ENCODE assay signal across 8 cellular contexts in the genomic region with DNA sequence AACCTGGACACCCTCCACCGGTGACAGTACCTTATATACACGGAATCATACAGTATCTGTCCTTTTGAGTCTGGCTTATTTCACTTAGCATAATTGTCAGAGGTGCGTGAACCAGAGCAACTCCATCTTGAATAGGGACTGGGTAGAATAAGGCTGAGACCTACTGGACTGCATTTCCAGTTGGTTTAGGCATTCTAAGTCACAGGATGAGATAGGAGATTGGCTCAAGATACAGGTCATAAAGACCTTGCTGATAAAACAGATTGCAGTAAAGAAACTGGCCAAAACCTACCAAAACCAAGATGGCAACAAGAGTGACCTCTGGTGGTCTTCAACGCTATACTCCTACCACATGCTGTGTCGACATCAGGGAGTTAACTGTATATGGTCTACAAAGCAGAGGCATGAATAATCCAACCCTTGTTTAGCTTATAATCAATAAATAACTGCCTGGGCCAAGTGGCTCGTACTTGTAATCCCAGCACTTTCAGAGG. TPM values are rescaled to one million over a fixed set of nuclear protein-coding genes. Genes with fewer than 3 reads are reported as not detected.
DNase-seq lines count a peak whose midpoint lies in the region; ATAC-seq and TF ChIP-seq lines count a peak whose summit lies in the region.

No MANE protein-coding gene starts in this region.

- ATAC-seq in GM21381 (IDR thresholded peaks at IDR 0.05; ENCODE audit: unreplicated experiment) (no peak), HG02763 (IDR thresholded peaks at IDR 0.05; ENCODE audit: unreplicated experiment) (no peak)

- peak overlapping the region; percentile 93 for H3K27ac ChIP-seq in C4-2B

- in situ Hi-C loops in HAP-1 (cut with MboI; ENCODE audit: low sequenced_read_pairs) = loop anchor here (5.0 kb wide), 1 partner anchor 35 kb away; a partner anchor contains a TSS

- TF ChIP-seq CTCF in C4-2B (conservative IDR thresholded peaks at IDR 0.05) = no peak

- no peaks in the 10 kb centered on the region for H3K27me3 ChIP-seq in HAP-1 (ENCODE audit: low read depth)

- H3K9me3 ChIP-seq in HAP-1 = no peaks in the 10 kb centered on the region

- 0 out of 2 replicates have a peak, but pooled peaks cover 7% of the 10 kb centered on the region for H3K4me1 ChIP-seq in HAP-1

- no peak overlapping the region for H3K4me3 ChIP-seq in HAP-1

- peak; percentile 45 to 56 for DNase-seq in HAP-1 (ENCODE audit: low spot score in 2 of 2)
- DNase-seq in SK-N-DZ (ENCODE audit: low spot score) = peak; percentile 81
- peak; percentile 74 for DNase-seq in fibroblast of peridontal ligament (ENCODE audit: extremely low read depth)
- DNase-seq in NCI-H2107 treated with DMSO at 0.1 percent for 48 hours (lab: John Stamatoyannopoulos, UW; ENCODE audit: unreplicated experiment) = no peak
- DNase-seq in islet precursor cell = no peak

- peaks cover 27% of the 10 kb centered on the region for H3K36me3 ChIP-seq in HAP-1 (replicated peaks)

RNA-seq across cellular contexts. Expression of a gene that starts 1.4 kb away (rescaled TPM):
- polyA plus RNA-seq in SK-N-DZ (2014; cell fraction: cytosol; rRNA removed) = 505 and 561 TPM in 2 replicates
- 622 and 644 TPM in 2 replicates for polyA plus RNA-seq in SK-N-DZ (2014; cell fraction: nucleus; rRNA removed)

RNA-seq across cellular contexts. Expression of a gene that starts 6.1 kb away (rescaled TPM):
- not detected in 2 replicates for polyA plus RNA-seq in SK-N-DZ (2014; cell fraction: cytosol; rRNA removed)
- not detected in 2 replicates for polyA plus RNA-seq in SK-N-DZ (2014; cell fraction: nucleus; rRNA removed)

RNA-seq across cellular contexts. Expression of a gene that starts 13.4 kb away (rescaled TPM):
- polyA plus RNA-seq in SK-N-DZ (2014; cell fraction: cytosol; rRNA removed) = 74.4 and 75.3 TPM in 2 replicates
- polyA plus RNA-seq in SK-N-DZ (2014; cell fraction: nucleus; rRNA removed) = 180 and 205 TPM in 2 replicates

RNA-seq across cellular contexts. Expression of a gene that starts 30.0 kb away (rescaled TPM):
- polyA plus RNA-seq in SK-N-DZ (2014; cell fraction: cytosol; rRNA removed) = 14.5 and 24.3 TPM in 2 replicates
- polyA plus RNA-seq in SK-N-DZ (2014; cell fraction: nucleus; rRNA removed) = 80.0 and 137 TPM in 2 replicates

RNA-seq across cellular contexts. Expression of a gene that starts 34.0 kb away (rescaled TPM):
- polyA plus RNA-seq in SK-N-DZ (2014; cell fraction: cytosol; rRNA removed) = 33.7 and 34.1 TPM in 2 replicates
- polyA plus RNA-seq in SK-N-DZ (2014; cell fraction: nucleus; rRNA removed) = 287 and 348 TPM in 2 replicates

Comparison
In these comparisons a context has a peak if more than half of its experiments do, and no peak if none do; other contexts are left out.
1. DNase-seq: peak in HAP-1 (2 of 2), SK-N-DZ (single experiment) and fibroblast of peridontal ligament (single experiment); none in NCI-H2107 treated with DMSO at 0.1 percent for 48 hours (single experiment) and islet precursor cell (single experiment).